In the genomic region with DNA sequence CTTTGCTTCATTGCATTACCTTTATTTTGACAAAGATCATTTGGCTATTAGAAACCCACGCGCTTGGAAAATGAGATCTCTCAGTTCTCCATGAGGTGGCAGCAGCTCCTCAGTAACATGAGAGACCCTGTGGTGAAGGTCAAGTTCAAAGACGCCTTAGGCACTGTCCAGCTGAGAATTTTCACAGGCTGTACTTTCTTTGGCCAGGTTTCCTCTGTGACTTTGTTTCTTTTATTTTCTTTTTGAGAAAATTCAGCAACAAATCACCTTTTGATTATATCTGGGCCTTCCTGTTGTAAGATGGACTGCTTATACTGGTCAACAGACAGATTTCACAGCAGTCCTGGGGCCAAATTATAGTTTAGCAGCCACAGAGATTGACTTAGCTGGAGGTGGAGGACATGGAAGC, we compare ENCODE assay signal across 8 cellular contexts.
A peak's percentile ranks its signal among the peaks of the same experiment; 100 is the strongest.
DNase-seq lines count a peak whose midpoint lies in the region; ATAC-seq and TF ChIP-seq lines count a peak whose summit lies in the region.

No MANE protein-coding gene starts in this region.

- no peaks in the 10 kb centered on the region for H3K36me3 ChIP-seq in NT2/D1 (ENCODE audit: insufficient read depth, insufficient read length, low read length)

- peak; percentile 66 for ATAC-seq in HG02623 (IDR thresholded peaks at IDR 0.05; ENCODE audit: unreplicated experiment)
- no peak for ATAC-seq in HG02870 (IDR thresholded peaks at IDR 0.05; ENCODE audit: unreplicated experiment)

- no peaks in the 10 kb centered on the region for H3K4me1 ChIP-seq in NT2/D1 (ENCODE audit: insufficient read depth, insufficient read length)

- H3K9ac ChIP-seq in NT2/D1 (ENCODE audit: insufficient read length, low read depth) = no peak overlapping the region

- H3K4me3 ChIP-seq in NT2/D1 (ENCODE audit: insufficient read length, low read depth) = no peak overlapping the region
- H3K4me3 ChIP-seq in astrocyte of the spinal cord (ENCODE audit: low read depth, low read length) = no peak overlapping the region

- H3K27me3 ChIP-seq in NT2/D1 (ENCODE audit: insufficient read depth, insufficient read length) = no peaks in the 10 kb centered on the region

- DNase-seq in ACHN (peak; percentile 56), ELR (ENCODE audit: low read depth) (peak; percentile 77), NT2/D1 (ENCODE audit: low read depth, low spot score) (peak; percentile 58), astrocyte of the spinal cord (ENCODE audit: low read depth, low spot score) (peak; percentile 55), iPS DF 4.7 (ENCODE audit: extremely low read depth, low spot score) (peak; percentile 30)
- peak; percentile 2 to 17 for DNase-seq in stimulated activated CD4-positive, alpha-beta T cell treated with anti-CD3 and anti-CD28 coated beads, Interleukin-2, amount 100 ng/mL, for 48 hours

- TF ChIP-seq CTCF in astrocyte of the spinal cord (IDR thresholded peaks at IDR 0.05; ENCODE audit: low read depth, low read length) = peak; percentile 74

- peaks cover 10% of the 10 kb centered on the region for H3K9me3 ChIP-seq in NT2/D1 (ENCODE audit: insufficient read depth, low read length)

- in situ Hi-C loops in ACHN (cut with HindIII; ENCODE audit: low pct_ligation_motif_present, low pct_unique_long_range_greater_than_20kb, low sequenced_read_pairs) (no loop called here), astrocyte of the spinal cord (cut with HindIII; ENCODE audit: low sequenced_read_pairs) (no loop called here)

Comparison
In these comparisons a context has a peak if more than half of its experiments do, and no peak if none do; other contexts are left out.
1. DNase-seq: peak in every context shown above with its lines; median percentile 77 in ELR; 58 in NT2/D1; 56 in ACHN; 55 in astrocyte of the spinal cord; 30 in iPS DF 4.7; 10 in stimulated activated CD4-positive, alpha-beta T cell treated with anti-CD3 and anti-CD28 coated beads, Interleukin-2, amount 100 ng/mL, for 48 hours.